Comparison of ENCODE assay signal across 8 cellular contexts in genomic region chr19:58278156-58279041, GRCh38. TPM values are rescaled to one million over a fixed set of nuclear protein-coding genes. Genes with fewer than 3 reads are reported as not detected.
DNase-seq lines count a peak whose midpoint lies in the region; ATAC-seq and TF ChIP-seq lines count a peak whose summit lies in the region.

Gene ZNF8 (plus strand): TSS chr19:58278955. CDS start chr19:58279082, 127 bp downstream.

- peak within 1 kb of the TSS; percentile 64; the same call in 1 of the 2 replicates for H2AFZ ChIP-seq in OCI-LY1 (ENCODE audit: low read length)

- no peaks in the 10 kb centered on the region for H3K9me2 ChIP-seq in OCI-LY1 (ENCODE audit: low read depth, low read length)

- peak within 1 kb of the TSS; percentile 74 for H3K27ac ChIP-seq in OCI-LY1 (ENCODE audit: low read depth, low read length, poor library complexity, severe bottlenecking)

- no peaks in the 10 kb centered on the region for H3F3A ChIP-seq in OCI-LY1 (ENCODE audit: insufficient read depth, low read length)

- no peaks in the 10 kb centered on the region for H4K20me1 ChIP-seq in OCI-LY1 (ENCODE audit: insufficient read depth, low read length)

- H3K4me3 Mint-ChIP-seq in endothelial cell (ENCODE audit: unreplicated experiment) (peak within 1 kb of the TSS; percentile 97), mesothelial cell of epicardium (peak within 1 kb of the TSS; percentile 96)

- peak; percentile 100 for DNase-seq in DMS 273 (lab: John Stamatoyannopoulos, UW; ENCODE audit: unreplicated experiment)
- DNase-seq in HuH-7 (ENCODE audit: low spot score): peak; percentile 98
- DNase-seq in activated T-cell treated with anti-CD3 and anti-CD28 coated beads for 1 hour (ENCODE audit: low read depth): peak; percentile 94
- peak; percentile 97 for DNase-seq in endothelial cell (ENCODE audit: low spot score)
- DNase-seq in mesothelial cell of epicardium (ENCODE audit: low spot score in 2 of 2, unreplicated experiment in 2 of 2): peak; percentile 96 to 98
- peak; percentile 97 for DNase-seq in stimulated activated CD8-positive, alpha-beta memory T cell treated with anti-CD3 and anti-CD28 coated beads, Interleukin-15, amount 100 ng/mL, for 4 hours (ENCODE audit: low read depth in 2 of 2)

- peaks cover 29% of the 10 kb centered on the region for H3K79me2 ChIP-seq in OCI-LY1 (ENCODE audit: insufficient read depth, low read length)

- H3K36me3 Mint-ChIP-seq in endothelial cell (ENCODE audit: low read depth, unreplicated experiment) (peaks cover 23% of the 10 kb centered on the region), mesothelial cell of epicardium (peaks cover 46% of the 10 kb centered on the region)

- peak; percentile 96 for ATAC-seq in GM21526 (IDR thresholded peaks at IDR 0.05; ENCODE audit: low FRiP score, unreplicated experiment)

- no peak for TF ChIP-seq CTCF in OCI-LY1 (IDR thresholded peaks at IDR 0.05; ENCODE audit: low read length)
- TF ChIP-seq CTCF in endothelial cell (IDR thresholded peaks at IDR 0.05; ENCODE audit: unreplicated experiment): no peak
- TF ChIP-seq CTCF in mesothelial cell of epicardium (IDR thresholded peaks at IDR 0.05; ENCODE audit: unreplicated experiment): no peak

- H3K4me3 ChIP-seq in OCI-LY1 (ENCODE audit: low read depth, low read length, poor library complexity, severe bottlenecking): peak within 1 kb of the TSS; percentile 98

- H3K4me2 ChIP-seq in OCI-LY1 (ENCODE audit: low read length): peak within 1 kb of the TSS; percentile 98

- no peaks in the 10 kb centered on the region for H3K27me3 ChIP-seq in OCI-LY1 (ENCODE audit: insufficient read depth, low read length)

- H3K27me3 Mint-ChIP-seq in endothelial cell (ENCODE audit: unreplicated experiment) (peaks cover 11% of the 10 kb centered on the region), mesothelial cell of epicardium (ENCODE audit: low read depth) (no peaks in the 10 kb centered on the region)

- peak within 1 kb of the TSS; percentile 98 for H3K9ac ChIP-seq in OCI-LY1 (ENCODE audit: low read length)

- peaks cover 18% of the 10 kb centered on the region for H3K4me1 ChIP-seq in OCI-LY1 (ENCODE audit: insufficient read depth, low read length, severe bottlenecking)

- H3K36me3 ChIP-seq in OCI-LY1 (ENCODE audit: insufficient read depth, low read length): peaks cover 70% of the 10 kb centered on the region

- H3K4me1 Mint-ChIP-seq in endothelial cell (ENCODE audit: unreplicated experiment) (peaks cover 14% of the 10 kb centered on the region), mesothelial cell of epicardium (peaks cover 37% of the 10 kb centered on the region)

- H3K9me3 ChIP-seq in OCI-LY1 (ENCODE audit: low read length): peaks cover 18% of the 10 kb centered on the region

- no peaks in the 10 kb centered on the region for H3K9me3 Mint-ChIP-seq in endothelial cell (ENCODE audit: unreplicated experiment)
- H3K9me3 Mint-ChIP-seq in mesothelial cell of epicardium: peaks cover 19% of the 10 kb centered on the region

- H3K27ac Mint-ChIP-seq in endothelial cell (ENCODE audit: unreplicated experiment): peak within 1 kb of the TSS; percentile 85
- peak within 1 kb of the TSS; percentile 99 for H3K27ac Mint-ChIP-seq in mesothelial cell of epicardium

RNA-seq across cellular contexts. Expression of gene ZNF8, which starts in this region (rescaled TPM):
- total RNA-seq in endothelial cell (ENCODE audit: unreplicated experiment) (11.2 TPM), mesothelial cell of epicardium (21.6 to 22.1 TPM (median 21.9 TPM) in 3 replicates)

Comparison
In these comparisons a context has a peak if more than half of its experiments do, and no peak if none do; other contexts are left out.
1. Peak in every context shown above with its lines: DNase-seq, ATAC-seq, H3K4me3 ChIP-seq and H3K27ac ChIP-seq.